ENCODE assay signal across 8 cellular contexts in genomic region chr17:19238167-19238505, GRCh38. TPM values are rescaled to one million over a fixed set of nuclear protein-coding genes. Genes with fewer than 3 reads are reported as not detected.
DNase-seq lines count a peak whose midpoint lies in the region; ATAC-seq, FAIRE-seq and TF ChIP-seq lines count a peak whose summit lies in the region.

No MANE protein-coding gene starts in this region.

- no peaks in the 10 kb centered on the region for H3K9me3 Mint-ChIP-seq in chondrocyte (ENCODE audit: low read depth)
- no peaks in the 10 kb centered on the region for H3K9me3 Mint-ChIP-seq in stimulated activated naive CD8-positive, alpha-beta T cell treated with anti-CD3 and anti-CD28 coated beads, Interleukin-15, amount 100 ng/mL, for 72 hours

- ATAC-seq in HepG2: peak; percentile 26
- no peak for ATAC-seq in stimulated activated naive CD8-positive, alpha-beta T cell treated with anti-CD3 and anti-CD28 coated beads, Interleukin-15, amount 100 ng/mL, for 72 hours
- ATAC-seq in HG02840 (IDR thresholded peaks at IDR 0.05; ENCODE audit: low FRiP score, unreplicated experiment): no peak
- no peak for ATAC-seq in HG03520 (IDR thresholded peaks at IDR 0.05; ENCODE audit: unreplicated experiment)

- H3K9ac ChIP-seq in HepG2 (ENCODE audit: insufficient read depth, low read depth, low read length): peak overlapping the region; percentile 86

- no peaks in the 10 kb centered on the region for H3K27me3 ChIP-seq in HepG2 (ENCODE audit: control insufficient read depth in 1 of 2, insufficient read depth in 2 of 2, low read length in 2 of 2)

- H3K4me1 Mint-ChIP-seq in chondrocyte (ENCODE audit: low read depth): peaks cover 7% of the 10 kb centered on the region
- peaks cover 12% of the 10 kb centered on the region for H3K4me1 Mint-ChIP-seq in stimulated activated naive CD8-positive, alpha-beta T cell treated with anti-CD3 and anti-CD28 coated beads, Interleukin-15, amount 100 ng/mL, for 72 hours

- no peaks in the 10 kb centered on the region for H3K36me3 ChIP-seq in HepG2 (replicated peaks in 1 of 2; ENCODE audit: control insufficient read depth in 1 of 2, insufficient read depth in 2 of 2, low read length in 2 of 2)

- POLR2A ChIA-PET in HepG2 (lab: Yijun Ruan, JAX): interaction anchor here (1.4 kb wide), 1 partner anchor 11 kb away, joined by 3 read pairs; no protein-coding TSS in a partner anchor

- peaks cover 40% of the 10 kb centered on the region for H3K4me1 ChIP-seq in HepG2 (ENCODE audit: insufficient read depth, low read length)

- TF ChIP-seq RAD21 in HepG2 (CRISPR knock-in tag; IDR thresholded peaks at IDR 0.05): no peak

- no peak for TF ChIP-seq POLR2A in HepG2 (IDR thresholded peaks at IDR 0.05; ENCODE audit: insufficient read depth in 1 of 2, low read depth in 2 of 2, low read length in 2 of 2)

- TF ChIP-seq CTCF in chondrocyte (IDR thresholded peaks at IDR 0.05) (no peak), HepG2 (CRISPR knock-in tag; IDR thresholded peaks at IDR 0.05) (no peak)

- peak overlapping the region; percentile 95 for H3K4me2 ChIP-seq in HepG2 (ENCODE audit: low read depth, low read length)

- no peaks in the 10 kb centered on the region for H3K9me3 ChIP-seq in HepG2 (ENCODE audit: low read length)

- peak overlapping the region; percentile 86 for H3K4me3 Mint-ChIP-seq in chondrocyte (ENCODE audit: unreplicated experiment)
- H3K4me3 Mint-ChIP-seq in stimulated activated naive CD8-positive, alpha-beta T cell treated with anti-CD3 and anti-CD28 coated beads, Interleukin-15, amount 100 ng/mL, for 72 hours: peak overlapping the region; percentile 89 to 92

- H2AFZ ChIP-seq in HepG2 (ENCODE audit: low read length): no peak overlapping the region

- TF ChIP-seq EP300 in HepG2 (IDR thresholded peaks at IDR 0.05; ENCODE audit: low read depth in 2 of 2, low read length in 2 of 2): no peak
- no peak for TF ChIP-seq EP300 in HepG2 (CRISPR knock-in tag; IDR thresholded peaks at IDR 0.05; ENCODE audit: borderline replicate concordance)

- CTCF ChIA-PET in HepG2 (lab: Yijun Ruan, JAX; ENCODE audit: low intra/inter-chr PET ratio, low total read pairs): no interaction called here

- peaks cover 23% of the 10 kb centered on the region for H3K79me2 ChIP-seq in HepG2 (ENCODE audit: insufficient read depth, low read length)

- H3K4me3 ChIP-seq in HepG2 (replicated peaks in 1 of 3; ENCODE audit: insufficient read depth in 1 of 3, low read depth in 2 of 3, low read length in 3 of 3): peak overlapping the region; percentile 74 to 96 (median 82)

- DNase-seq in NCI-H345 (lab: John Stamatoyannopoulos, UW) (peak; percentile 24), NCI-H345 treated with DMSO at 0.1 percent for 48 hours (lab: John Stamatoyannopoulos, UW; ENCODE audit: unreplicated experiment) (no peak), OCI-M1 (lab: John Stamatoyannopoulos, UW) (peak; percentile 5), chondrocyte (ENCODE audit: low spot score) (no peak), HepG2 (ENCODE audit: low spot score) (no peak)
- DNase-seq in stimulated activated naive CD8-positive, alpha-beta T cell treated with anti-CD3 and anti-CD28 coated beads, Interleukin-15, amount 100 ng/mL, for 72 hours: no peak

- intact Hi-C loops in HepG2 (cut with micrococcal nuclease; ENCODE audit: unreplicated experiment): no loop called here

- peaks cover 1% of the 10 kb centered on the region for H3K36me3 Mint-ChIP-seq in chondrocyte (ENCODE audit: low read depth)

- H4K20me1 ChIP-seq in HepG2 (ENCODE audit: insufficient read depth, low read length): no peaks in the 10 kb centered on the region; the same call in 1 of the 2 replicates

- FAIRE-seq in HepG2 (lab: Jason Lieb, UNC): no peak

- H3K27ac ChIP-seq in HepG2 (ENCODE audit: extremely low read length, insufficient read depth, low read length): no peak overlapping the region

- peak overlapping the region; percentile 63 for H3K27ac Mint-ChIP-seq in chondrocyte (ENCODE audit: unreplicated experiment)
- H3K27ac Mint-ChIP-seq in stimulated activated naive CD8-positive, alpha-beta T cell treated with anti-CD3 and anti-CD28 coated beads, Interleukin-15, amount 100 ng/mL, for 72 hours: no peak overlapping the region

- BruUV-seq in HepG2 (replicated peaks; lab: Mats Ljungman, UMichigan): no TSS peak

- in situ Hi-C loops in HepG2 (cut with HindIII; ENCODE audit: extremely low pct_ligation_motif_present, low pct_unique_long_range_greater_than_20kb): no loop called here

- H3K27me3 Mint-ChIP-seq in chondrocyte (ENCODE audit: low read depth): no peaks in the 10 kb centered on the region
- peaks cover 32% of the 10 kb centered on the region for H3K27me3 Mint-ChIP-seq in stimulated activated naive CD8-positive, alpha-beta T cell treated with anti-CD3 and anti-CD28 coated beads, Interleukin-15, amount 100 ng/mL, for 72 hours

- WGBS in HepG2 (ENCODE audit: low lambda C conversion rate): 8% methylated on average over 6 of the region's 21 CpGs

TF ChIP-seq in HepG2, 621 proteins besides CTCF, POLR2A, EP300 and RAD21 (continues in another document):
- 0 out of 2 replicates have a peak, but pooled peaks have one; percentile 1 for TF ChIP-seq ZNF275 (CRISPR knock-in tag; IDR thresholded peaks at IDR 0.05; ENCODE audit: borderline replicate concordance)
- no peak for TF ChIP-seq KDM5A (IDR thresholded peaks at IDR 0.05; ENCODE audit: borderline replicate concordance, low read length)
- 0 out of 2 replicates have a peak, but pooled peaks have one; percentile 10 for TF ChIP-seq ZSCAN21 (CRISPR knock-in tag; IDR thresholded peaks at IDR 0.05; ENCODE audit: borderline replicate concordance)
- TF ChIP-seq IRF9 (CRISPR knock-in tag; IDR thresholded peaks at IDR 0.05; ENCODE audit: borderline replicate concordance): 0 out of 2 replicates have a peak, but pooled peaks have one; percentile 13
- TF ChIP-seq JUN (CRISPR knock-in tag; IDR thresholded peaks at IDR 0.05): no peak
- no peak for TF ChIP-seq ZNF503 (CRISPR knock-in tag; IDR thresholded peaks at IDR 0.05)
- no peak for TF ChIP-seq IKZF4 (CRISPR knock-in tag; IDR thresholded peaks at IDR 0.05; ENCODE audit: borderline replicate concordance, low read depth, not compliant biosample characterization)

RNA-seq across cellular contexts. Expression of gene EPN2, which starts 1.0 kb away (rescaled TPM):
- total RNA-seq in chondrocyte: 29.0 to 39.7 TPM (median 37.8 TPM) in 3 replicates
- total RNA-seq in HepG2 (2016; rRNA removed; fragmentation: Illumina TruSeq; extraction: Trizol): 7.8 and 9.3 TPM in 2 replicates
- 7.1 and 8.4 TPM in 2 replicates for total RNA-seq in HepG2 (2016; cell fraction: cytosol; rRNA removed; fragmentation: Illumina TruSeq; extraction: Trizol; ENCODE audit: low read depth)
- total RNA-seq in HepG2 (2016; cell fraction: insoluble cytoplasmic fraction; rRNA removed; fragmentation: Illumina TruSeq; extraction: Trizol): 6.5 and 7.5 TPM in 2 replicates
- 7.8 and 13.2 TPM in 2 replicates for total RNA-seq in HepG2 (2016; cell fraction: membrane; rRNA removed; fragmentation: Illumina TruSeq; extraction: Trizol)
- 12.8 and 15.5 TPM in 2 replicates for total RNA-seq in HepG2 (2016; cell fraction: nucleus; rRNA removed; fragmentation: Illumina TruSeq; extraction: Trizol)
- polyA plus RNA-seq in HepG2 (2011; rRNA removed): 17.8 and 19.2 TPM in 2 replicates
- 15.5 and 16.2 TPM in 2 replicates for polyA plus RNA-seq in HepG2 (2011; cell fraction: cytosol; rRNA removed)
- 41.0 and 65.6 TPM in 2 replicates for polyA plus RNA-seq in HepG2 (2011; cell fraction: nucleus; rRNA removed)
- 17.0 and 18.3 TPM in 2 replicates for polyA plus RNA-seq in HepG2 (2012)
- 2.5 and 3.6 TPM in 2 replicates for polyA plus RNA-seq in HepG2 (2016; cell fraction: cytosol; fragmentation: Illumina TruSeq; extraction: Trizol; ENCODE audit: low read depth)
- 9.1 and 11.8 TPM in 2 replicates for polyA plus RNA-seq in HepG2 (2016; cell fraction: insoluble cytoplasmic fraction; fragmentation: Illumina TruSeq; extraction: Trizol; ENCODE audit: low read depth)
- 4.7 and 5.3 TPM in 2 replicates for polyA plus RNA-seq in HepG2 (2016; cell fraction: membrane; fragmentation: Illumina TruSeq; extraction: Trizol; ENCODE audit: low read depth)
- polyA plus RNA-seq in HepG2 (2016; cell fraction: nucleus; fragmentation: Illumina TruSeq; extraction: Trizol; ENCODE audit: insufficient read depth, low read depth): 21.2 and 21.7 TPM in 2 replicates
- polyA minus RNA-seq in HepG2 (2011; rRNA and poly(A)+ RNA removed; ENCODE audit: low replicate concordance): 33.4 and 37.5 TPM in 2 replicates
- 13.2 and 14.8 TPM in 2 replicates for polyA minus RNA-seq in HepG2 (2011; cell fraction: cytosol; rRNA and poly(A)+ RNA removed)
- polyA minus RNA-seq in HepG2 (2011; cell fraction: nucleus; rRNA and poly(A)+ RNA removed): 30.2 and 31.4 TPM in 2 replicates

Comparison
In these comparisons a context has a peak if more than half of its experiments do, and no peak if none do; other contexts are left out.
1. DNase-seq: peak in NCI-H345 (single experiment) and OCI-M1 (single experiment); none in NCI-H345 treated with DMSO at 0.1 percent for 48 hours (single experiment), chondrocyte (single experiment), HepG2 (single experiment) and stimulated activated naive CD8-positive, alpha-beta T cell treated with anti-CD3 and anti-CD28 coated beads, Interleukin-15, amount 100 ng/mL, for 72 hours (0 of 2).